16 cellular contexts compared by ENCODE assay signal in genomic region chr5:135324897-135325650, GRCh38.
DNase-seq lines count a peak whose midpoint lies in the region; ATAC-seq and TF ChIP-seq lines count a peak whose summit lies in the region.
"Had no signal": no experiment of that assay in that cellular context is flagged by ENCODE, and none has a peak within 500 bp of the region (broad histone marks: within the 10 kb centered on the region; RNA-seq: fewer than 3 reads in every experiment).

No MANE protein-coding gene starts in this region.

- peaks cover 18% of the 10 kb centered on the region for H3K4me1 ChIP-seq in CD4-positive, alpha-beta memory T cell (ENCODE audit: insufficient read depth, low read length)
- peaks cover 6 to 12% of the 10 kb centered on the region in 2 experiments; a peak in 2 of 4 replicates for H3K4me1 ChIP-seq in HCT116 (ENCODE audit: control insufficient read depth in 1 of 2, insufficient read depth in 2 of 2, low read length in 2 of 2)
- H3K4me1 ChIP-seq in esophagus squamous epithelium = peaks cover 8 to 62% (median 15%) of the 10 kb centered on the region in 3 donors
- H3K4me1 ChIP-seq in GM23248 (ENCODE audit: insufficient read depth) = no peaks in the 10 kb centered on the region
- H3K4me1 ChIP-seq: left ventricle myocardium inferior, SJSA1 had no signal

- H3K79me2 ChIP-seq in HCT116 (ENCODE audit: insufficient read depth, low read length) (no peaks in the 10 kb centered on the region), GM23248 (ENCODE audit: insufficient read depth) (no peaks in the 10 kb centered on the region)
- H3K79me2 ChIP-seq: hepatocyte had no signal

- H3K9me3 ChIP-seq in CD4-positive, alpha-beta memory T cell (ENCODE audit: control insufficient read depth in 1 of 2, low read length in 2 of 2) = no peaks in the 10 kb centered on the region
- H3K9me3 ChIP-seq in HCT116 (ENCODE audit: control insufficient read depth in 1 of 2, insufficient read depth in 1 of 2, low read depth in 1 of 2, low read length in 2 of 2) (no peaks in the 10 kb centered on the region), esophagus squamous epithelium (no peaks in the 10 kb centered on the region), GM23248 (ENCODE audit: low read depth) (no peaks in the 10 kb centered on the region)
- H3K9me3 ChIP-seq: left ventricle myocardium inferior, SJSA1 had no signal

- no peaks in the 10 kb centered on the region for H3K9me2 ChIP-seq in HCT116 (ENCODE audit: insufficient read depth)
- H3K9me2 ChIP-seq in GM23248 (ENCODE audit: insufficient read depth) = no peaks in the 10 kb centered on the region

- H3K27me3 Mint-ChIP-seq in CD4-positive, alpha-beta memory T cell = no peaks in the 10 kb centered on the region
- no peaks in the 10 kb centered on the region for H3K27me3 Mint-ChIP-seq in activated CD4-positive, alpha-beta T cell treated with anti-CD3 and anti-CD28 coated beads, Interleukin-2, amount 10 ng/mL, durations not matched to agents 7 days and 5 days

- DNase-seq in CD4-positive, alpha-beta memory T cell = peak; percentile 31 to 52 (median 37)
- DNase-seq in HCT116 (ENCODE audit: low read depth, low spot score) (no peak), esophagus squamous epithelium (lab: John Stamatoyannopoulos, UW) (no peak), SW 1271 (lab: John Stamatoyannopoulos, UW) (no peak), epidermal melanocyte (ENCODE audit: insufficient read length, low spot score) (no peak), GM23248 (no peak)
- DNase-seq in activated CD4-positive, alpha-beta T cell treated with anti-CD3 and anti-CD28 coated beads, Interleukin-2, amount 10 ng/mL, durations not matched to agents 7 days and 5 days = peak; percentile 71
- DNase-seq: C1 segment of cervical spinal cord, left ventricle myocardium inferior, NCI-H1930, substantia nigra had no signal

- H2AFZ ChIP-seq in HCT116 (ENCODE audit: low read depth, low read length, poor library complexity, severe bottlenecking) = no peak overlapping the region
- no peak overlapping the region for H2AFZ ChIP-seq in GM23248
- H2AFZ ChIP-seq: hepatocyte had no signal

- BruUV-seq in HCT116 (replicated peaks; lab: Mats Ljungman, UMichigan) = no TSS peak

- RAD21 ChIA-PET in HCT116 (lab: Charles Lee; ENCODE audit: low non-redundant PET in 1 of 2, low total read pairs in 2 of 2, uncharacterized antibody in 2 of 2, unreplicated experiment in 2 of 2) = no interaction called here

- no peaks in the 10 kb centered on the region for H3F3A ChIP-seq in GM23248 (ENCODE audit: insufficient read depth)

- TF ChIP-seq CTCF in HCT116 (IDR thresholded peaks at IDR 0.05 in 2 of 3, conservative IDR thresholded peaks at IDR 0.05 in 1 of 3; ENCODE audit: borderline replicate concordance in 1 of 3, insufficient read depth in 1 of 3, low read depth in 2 of 3, low read length in 2 of 3) (no peak), esophagus squamous epithelium (IDR thresholded peaks at IDR 0.05) (no peak)

- no peak overlapping the region for H3K27ac ChIP-seq in CD4-positive, alpha-beta memory T cell (ENCODE audit: low read depth, low read length)
- H3K27ac ChIP-seq in HCT116 (ENCODE audit: low read depth, low read length) (no peak overlapping the region), esophagus squamous epithelium (peak overlapping the region; percentile 58 to 81 (median 78)), GM23248 (no peak overlapping the region)
- H3K27ac ChIP-seq: hepatocyte, left ventricle myocardium inferior, SJSA1 had no signal

- H3K27ac Mint-ChIP-seq in CD4-positive, alpha-beta memory T cell = peak overlapping the region; percentile 0 to 74 (median 43)
- peak overlapping the region; percentile 63 for H3K27ac Mint-ChIP-seq in activated CD4-positive, alpha-beta T cell treated with anti-CD3 and anti-CD28 coated beads, Interleukin-2, amount 10 ng/mL, durations not matched to agents 7 days and 5 days
- H3K27ac Mint-ChIP-seq: WTC11 had no signal

- POLR2A ChIA-PET in CD4-positive, alpha-beta memory T cell (lab: Charles Lee; ENCODE audit: partially characterized antibody) = interaction anchor here (0.7 kb wide), 1 partner anchor 8 kb away, joined by 3 read pairs; no protein-coding TSS in a partner anchor
- POLR2A ChIA-PET in HCT116 (lab: Charles Lee) = no interaction called here
- POLR2A ChIA-PET in activated CD4-positive, alpha-beta T cell treated with anti-CD3 and anti-CD28 coated beads, Interleukin-2, amount 10 ng/mL, durations not matched to agents 7 days and 5 days (lab: Charles Lee) = no interaction called here

- H3K4me1 Mint-ChIP-seq in CD4-positive, alpha-beta memory T cell = peaks cover 9 to 21% (median 12%) of the 10 kb centered on the region in 4 donors
- peaks cover 47% of the 10 kb centered on the region for H3K4me1 Mint-ChIP-seq in activated CD4-positive, alpha-beta T cell treated with anti-CD3 and anti-CD28 coated beads, Interleukin-2, amount 10 ng/mL, durations not matched to agents 7 days and 5 days
- H3K4me1 Mint-ChIP-seq: neural crest cell, WTC11 had no signal

- no peak overlapping the region for H3K4me3 ChIP-seq in CD4-positive, alpha-beta memory T cell (ENCODE audit: low read length in 2 of 2)
- no peak overlapping the region for H3K4me3 ChIP-seq in HCT116 (replicated peaks in 1 of 2; ENCODE audit: low read depth in 1 of 2, low read length in 2 of 2)
- H3K4me3 ChIP-seq in esophagus squamous epithelium = no peak overlapping the region
- no peak overlapping the region for H3K4me3 ChIP-seq in GM23248
- H3K4me3 ChIP-seq: hepatocyte, left ventricle myocardium inferior, SJSA1 had no signal

- peak; percentile 43; the same call in 1 of the 2 replicates for ATAC-seq in HCT116
- ATAC-seq: sciatic nerve, WTC11 had no signal

- no peak for TF ChIP-seq POLR2A in HCT116 (IDR thresholded peaks at IDR 0.05; ENCODE audit: borderline replicate concordance, extremely low read depth, insufficient read depth, insufficient read length)
- no peak for TF ChIP-seq POLR2A in esophagus squamous epithelium (IDR thresholded peaks at IDR 0.05)

- no peaks in the 10 kb centered on the region for H3K27me3 ChIP-seq in CD4-positive, alpha-beta memory T cell (ENCODE audit: insufficient read depth, low read length)
- H3K27me3 ChIP-seq in HCT116 (ENCODE audit: insufficient read depth, low read length) = no peaks in the 10 kb centered on the region
- H3K27me3 ChIP-seq in esophagus squamous epithelium = no peaks in the 10 kb centered on the region
- no peaks in the 10 kb centered on the region; the same call in 1 of the 2 replicates for H3K27me3 ChIP-seq in GM23248 (replicated peaks; ENCODE audit: insufficient read depth)

- H3K9me3 Mint-ChIP-seq in CD4-positive, alpha-beta memory T cell = no peaks in the 10 kb centered on the region
- no peaks in the 10 kb centered on the region for H3K9me3 Mint-ChIP-seq in activated CD4-positive, alpha-beta T cell treated with anti-CD3 and anti-CD28 coated beads, Interleukin-2, amount 10 ng/mL, durations not matched to agents 7 days and 5 days
- H3K9me3 Mint-ChIP-seq: neural crest cell, WTC11 had no signal

- peak overlapping the region in 5 of 8 donors; percentile 19 to 64 (median 42) for H3K4me3 Mint-ChIP-seq in CD4-positive, alpha-beta memory T cell
- no peak overlapping the region for H3K4me3 Mint-ChIP-seq in activated CD4-positive, alpha-beta T cell treated with anti-CD3 and anti-CD28 coated beads, Interleukin-2, amount 10 ng/mL, durations not matched to agents 7 days and 5 days
- H3K4me3 Mint-ChIP-seq: neural crest cell, WTC11 had no signal

- TF ChIP-seq RAD21 in HCT116 (IDR thresholded peaks at IDR 0.05; ENCODE audit: low read depth) = no peak

- peaks cover 0 to 9% of the 10 kb centered on the region in 2 donors for H3K36me3 Mint-ChIP-seq in CD4-positive, alpha-beta memory T cell
- H3K36me3 Mint-ChIP-seq in activated CD4-positive, alpha-beta T cell treated with anti-CD3 and anti-CD28 coated beads, Interleukin-2, amount 10 ng/mL, durations not matched to agents 7 days and 5 days (ENCODE audit: low read depth) = peaks cover 3% of the 10 kb centered on the region
- H3K36me3 Mint-ChIP-seq: WTC11 had no signal

- WGBS in esophagus squamous epithelium, 2 donors = 36 to 50% methylated on average over 7 to 8 of the region's 17 CpGs
- 82 to 83% methylated on average over 17 of the region's 17 CpGs for WGBS in GM23248 (ENCODE audit: low coverage in 1 of 2, low lambda C conversion rate in 2 of 2, missing lambda C conversion rate in 2 of 2), 2 experiments

- no peaks in the 10 kb centered on the region for H4K20me1 ChIP-seq in HCT116 (ENCODE audit: insufficient read depth)
- H4K20me1 ChIP-seq in GM23248 (ENCODE audit: insufficient read depth) = no peaks in the 10 kb centered on the region

- in situ Hi-C loops in GM23248 (cut with MboI) = loop anchor here (25.0 kb wide), 1 partner anchor 413 kb away; the partner anchor contains the start of gene PCBD2

- CTCF ChIA-PET in CD4-positive, alpha-beta memory T cell (lab: Charles Lee; ENCODE audit: partially characterized antibody) = interaction anchor here (1.1 to 1.4 kb wide), 3 partner anchors 12 to 134 kb away, joined by 3 to 4 read pairs (median 3); no protein-coding TSS in a partner anchor
- CTCF ChIA-PET in HCT116 (lab: Charles Lee) = no interaction called here
- CTCF ChIA-PET in activated CD4-positive, alpha-beta T cell treated with anti-CD3 and anti-CD28 coated beads, Interleukin-2, amount 10 ng/mL, durations not matched to agents 7 days and 5 days (lab: Charles Lee) = interaction anchor here (1.1 to 2.2 kb wide), 3 partner anchors 10 to 42 kb away, joined by 3 to 5 read pairs (median 4); no protein-coding TSS in a partner anchor

- H3K4me2 ChIP-seq in HCT116 (ENCODE audit: low read length) = peak overlapping the region; percentile 9; the same call in 1 of the 2 replicates
- H3K4me2 ChIP-seq in GM23248 (ENCODE audit: unreplicated experiment) = no peak overlapping the region
- H3K4me2 ChIP-seq: hepatocyte had no signal

- H3K9ac ChIP-seq in HCT116 (ENCODE audit: low read length) (no peak overlapping the region), GM23248 (no peak overlapping the region)

- no peaks in the 10 kb centered on the region for H3K36me3 ChIP-seq in CD4-positive, alpha-beta memory T cell (ENCODE audit: insufficient read depth, low read length)
- no peaks in the 10 kb centered on the region for H3K36me3 ChIP-seq in HCT116 (ENCODE audit: control insufficient read depth in 1 of 2, insufficient read depth in 2 of 2, low read length in 2 of 2)
- no peaks in the 10 kb centered on the region for H3K36me3 ChIP-seq in esophagus squamous epithelium
- no peaks in the 10 kb centered on the region for H3K36me3 ChIP-seq in GM23248 (ENCODE audit: low read depth)
- H3K36me3 ChIP-seq: left ventricle myocardium inferior had no signal

- intact Hi-C loops in CD4-positive, alpha-beta memory T cell (cut with micrococcal nuclease) = no loop called here
- intact Hi-C loops in HCT116 (cut with micrococcal nuclease) (no loop called here), esophagus squamous epithelium (cut with DNase I) (loop anchor here (10.0 kb wide), 1 partner anchor 110 kb away; no protein-coding TSS in a partner anchor)

TF ChIP-seq in HCT116, 20 proteins besides CTCF, POLR2A, EP300 and RAD21:
- TF ChIP-seq EGR1 (IDR thresholded peaks at IDR 0.05; ENCODE audit: low read depth) = no peak

Comparison
In these comparisons a context has a peak if more than half of its experiments do, and no peak if none do; other contexts are left out.
1. DNase-seq: peak in CD4-positive, alpha-beta memory T cell (5 of 5) and activated CD4-positive, alpha-beta T cell treated with anti-CD3 and anti-CD28 coated beads, Interleukin-2, amount 10 ng/mL, durations not matched to agents 7 days and 5 days (single experiment); none in HCT116 (single experiment), esophagus squamous epithelium (single experiment), SW 1271 (0 of 2), epidermal melanocyte (single experiment) and GM23248 (single experiment).
2. H3K27ac ChIP-seq: peak in esophagus squamous epithelium (4 of 4); none in CD4-positive, alpha-beta memory T cell (single experiment), HCT116 (single experiment) and GM23248 (single experiment).